Comparison of ENCODE assay signal across 8 cellular contexts in the genomic region with DNA sequence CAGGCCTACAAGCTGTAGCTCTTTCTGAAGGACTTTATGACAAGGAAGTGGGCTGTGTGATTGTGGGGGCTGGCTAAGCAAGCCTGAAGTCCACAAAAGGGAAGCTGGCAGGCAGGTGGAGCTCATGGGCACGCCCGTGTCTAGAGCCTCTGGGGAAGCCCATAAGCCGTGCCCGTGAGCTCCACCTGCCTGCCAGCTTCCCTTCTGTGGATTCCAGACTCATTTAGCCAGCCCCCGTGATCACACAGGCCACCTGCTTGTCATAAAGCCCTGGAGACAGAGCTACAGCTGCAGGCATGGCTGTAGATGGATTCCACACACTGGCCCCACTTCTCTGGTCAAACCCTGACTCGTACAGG. TPM values are rescaled to one million over a fixed set of nuclear protein-coding genes. Genes with fewer than 3 reads are reported as not detected.
DNase-seq lines count a peak whose midpoint lies in the region; ATAC-seq and TF ChIP-seq lines count a peak whose summit lies in the region.

No MANE protein-coding gene starts in this region.

- peak overlapping the region; percentile 2 for H3K27ac ChIP-seq in A673 (ENCODE audit: low read depth, low read length, poor library complexity, severe bottlenecking)
- no peak overlapping the region for H3K27ac ChIP-seq in PC-3 (ENCODE audit: low read length)
- peak overlapping the region; percentile 79 to 80 for H3K27ac ChIP-seq in lung (ENCODE audit: low read depth in 1 of 2, low read length in 1 of 2)
- H3K27ac ChIP-seq in upper lobe of left lung, result peak overlapping the region; percentile 74 to 88 (median 78)

- DNase-seq in A673 (ENCODE audit: low spot score) (no peak), PC-3 (peak; percentile 30), lung (ENCODE audit: low spot score) (no peak), upper lobe of left lung (peak in 1 of 2 donors; percentile 64)
- peak; percentile 38 for DNase-seq in activated gamma-delta T cell treated with anti-CD3 and anti-CD28 coated beads, Interleukin-2, amount 50 U/mL, for 16 hours (ENCODE audit: low read depth)

- H3F3A ChIP-seq in PC-3 (ENCODE audit: low read length, unreplicated experiment), result no peaks in the 10 kb centered on the region

- no peak overlapping the region for H3K4me2 ChIP-seq in PC-3 (ENCODE audit: low read length)

- TF ChIP-seq CTCF in A673 (conservative IDR thresholded peaks at IDR 0.05; ENCODE audit: low read depth, low read length) (0 out of 2 replicates have a peak, but pooled peaks have one; percentile 8), PC-3 (conservative IDR thresholded peaks at IDR 0.05; ENCODE audit: low read depth, low read length) (no peak), lung (IDR thresholded peaks at IDR 0.05; ENCODE audit: control extremely low read depth, extremely low read depth) (no peak), upper lobe of left lung (IDR thresholded peaks at IDR 0.05) (peak in 1 of 6 experiments; percentile 6)

- no peaks in the 10 kb centered on the region for H3K9me2 ChIP-seq in PC-3 (replicated peaks; ENCODE audit: low read length)

- intact Hi-C loops in A673 (cut with micrococcal nuclease; ENCODE audit: unreplicated experiment), result no loop called here
- intact Hi-C loops in PC-3 (cut with micrococcal nuclease), result no loop called here

- WGBS in lung, 2 donors, result 12 to 21% methylated on average over 6 of the region's 6 CpGs
- 0 to 30% methylated on average over 1 to 6 of the region's 6 CpGs for WGBS in upper lobe of left lung, 2 donors

- H3K79me2 ChIP-seq in PC-3 (ENCODE audit: low read length), result no peaks in the 10 kb centered on the region

- no TSS peak for BruUV-seq in A673 (replicated peaks; lab: Mats Ljungman, UMichigan)
- BruUV-seq in PC-3 (replicated peaks; lab: Mats Ljungman, UMichigan), result no TSS peak

- no peaks in the 10 kb centered on the region for H4K20me1 ChIP-seq in PC-3 (ENCODE audit: low read length)

- H3K4me3 ChIP-seq in A673 (ENCODE audit: low read depth, low read length, poor library complexity, severe bottlenecking) (no peak overlapping the region), PC-3 (ENCODE audit: low read length) (no peak overlapping the region), lung (no peak overlapping the region), upper lobe of left lung (peak overlapping the region in 1 of 4 donors; percentile 6)

- no peaks in the 10 kb centered on the region for H3K36me3 ChIP-seq in A673 (ENCODE audit: insufficient read depth, low read length, poor library complexity, severe bottlenecking)
- H3K36me3 ChIP-seq in PC-3 (ENCODE audit: low read depth, low read length), result no peaks in the 10 kb centered on the region
- no peaks in the 10 kb centered on the region for H3K36me3 ChIP-seq in lung (ENCODE audit: control insufficient read depth in 2 of 2, insufficient read depth in 2 of 2, low read length in 2 of 2)
- no peaks in the 10 kb centered on the region for H3K36me3 ChIP-seq in upper lobe of left lung

- POLR2A ChIA-PET in A673 (lab: Charles Lee; ENCODE audit: low non-redundant PET) (no interaction called here), PC-3 (lab: Charles Lee; ENCODE audit: unreplicated experiment) (no interaction called here)

- no peak for TF ChIP-seq POLR2A in upper lobe of left lung (IDR thresholded peaks at IDR 0.05)

- H3K4me1 ChIP-seq in A673 (ENCODE audit: insufficient read depth, low read length, poor library complexity, severe bottlenecking) (peaks cover 7% of the 10 kb centered on the region), PC-3 (ENCODE audit: insufficient read depth, low read length) (peaks cover 5% of the 10 kb centered on the region), lung (ENCODE audit: control insufficient read depth in 2 of 2, insufficient read depth in 2 of 2, low read length in 2 of 2) (peaks cover 0 to 35% of the 10 kb centered on the region in 2 donors), upper lobe of left lung (peaks cover 49 to 67% (median 61%) of the 10 kb centered on the region in 4 donors)

- CTCF ChIA-PET in A673 (lab: Charles Lee), result interaction anchor here (0.6 to 1.4 kb wide), 3 partner anchors 46 to 774 kb away, joined by 3 to 6 read pairs (median 6); no protein-coding TSS in a partner anchor
- CTCF ChIA-PET in PC-3 (lab: Charles Lee), result interaction anchor here (0.5 to 3.0 kb wide), 3 partner anchors 37 to 854 kb away, joined by 3 to 45 read pairs (median 5); no protein-coding TSS in a partner anchor

- H3K27me3 ChIP-seq in A673 (replicated peaks; ENCODE audit: insufficient read depth, low read depth, low read length, poor library complexity) (no peaks in the 10 kb centered on the region), PC-3 (ENCODE audit: low read length) (no peaks in the 10 kb centered on the region), lung (ENCODE audit: control insufficient read depth, insufficient read depth) (no peaks in the 10 kb centered on the region), upper lobe of left lung (no peaks in the 10 kb centered on the region)

- ATAC-seq in HG03097 (IDR thresholded peaks at IDR 0.05; ENCODE audit: low FRiP score, unreplicated experiment) (peak; percentile 51), PC-3 (peak; percentile 72), lung (ENCODE audit: insufficient read depth, low FRiP score) (no peak), upper lobe of left lung (ENCODE audit: low FRiP score in 2 of 2) (no peak), HG03045 (IDR thresholded peaks at IDR 0.05; ENCODE audit: unreplicated experiment) (no peak), HG02870 (IDR thresholded peaks at IDR 0.05; ENCODE audit: unreplicated experiment) (no peak)

- no peak overlapping the region for H3K9ac ChIP-seq in PC-3 (ENCODE audit: low read length)

- no peaks in the 10 kb centered on the region for H3K9me3 ChIP-seq in A673 (ENCODE audit: low read depth, low read length, poor library complexity, severe bottlenecking)
- H3K9me3 ChIP-seq in PC-3 (ENCODE audit: low read length), result no peaks in the 10 kb centered on the region
- no peaks in the 10 kb centered on the region for H3K9me3 ChIP-seq in lung (ENCODE audit: control insufficient read depth in 2 of 2, insufficient read depth in 1 of 2, low read length in 1 of 2)
- no peaks in the 10 kb centered on the region for H3K9me3 ChIP-seq in upper lobe of left lung

- TF ChIP-seq EP300 in upper lobe of left lung (IDR thresholded peaks at IDR 0.05), result no peak

- H2AFZ ChIP-seq in PC-3 (ENCODE audit: low read length), result no peak overlapping the region

RNA-seq across cellular contexts. Expression of gene EFCC1, which starts 15.2 kb away (rescaled TPM):
- total RNA-seq in A673 (2021) (not detected in 2 replicates), PC-3 (2014; rRNA removed) (not detected in 2 replicates), lung (1 to 10 TPM; 5.2 to 7.4 TPM), upper lobe of left lung (10 to 100 TPM in 3 of 6 donors, 1 to 10 TPM in 3; 3.1 to 20.6 (median 11.4) TPM)
- polyA plus RNA-seq in lung, result 10 to 100 TPM in 1 of 2 donors, 1 to 10 TPM in 1; 3.2 to 10.0 TPM

RNA-seq across cellular contexts. Expression of gene CFAP92, which starts 22.5 kb away (rescaled TPM):
- total RNA-seq in A673 (2021) (0.26 TPM in 1 of 2 replicates, not detected in the other), PC-3 (2014; rRNA removed) (0.33 TPM in 1 of 2 replicates, not detected in the other), lung (1 to 10 TPM; 4.1 to 4.9 TPM), upper lobe of left lung (10 to 100 TPM in 2 of 6 donors, 1 to 10 TPM in 3, under 1 TPM in 1; 0.66 to 21.3 (median 5.0) TPM)
- polyA plus RNA-seq in lung, result 1 to 10 TPM; 1.2 to 1.3 TPM

RNA-seq across cellular contexts. Expression of gene GP9, which starts 44.2 kb away (rescaled TPM):
- total RNA-seq in A673 (2021), result not detected in 2 replicates
- not detected in 2 replicates for total RNA-seq in PC-3 (2014; rRNA removed)
- total RNA-seq in lung, result 1 to 10 TPM in 1 of 2 donors, under 1 TPM in 1; 0.40 to 3.0 TPM
- 1 to 10 TPM; 1.3 to 6.2 TPM for polyA plus RNA-seq in lung
- total RNA-seq in upper lobe of left lung, result 10 to 100 TPM in 1 of 6 donors, 1 to 10 TPM in 2, under 1 TPM in 2, not detected in 1; 0.47 to 12.0 (median 4.3) TPM

Comparison
In these comparisons a context has a peak if more than half of its experiments do, and no peak if none do; other contexts are left out.
1. DNase-seq: peak in PC-3 (single experiment) and activated gamma-delta T cell treated with anti-CD3 and anti-CD28 coated beads, Interleukin-2, amount 50 U/mL, for 16 hours (single experiment); none in A673 (single experiment) and lung (single experiment).
2. ATAC-seq: peak in HG03097 (single experiment) and PC-3 (single experiment); none in lung (single experiment), upper lobe of left lung (0 of 2), HG03045 (single experiment) and HG02870 (single experiment).